In the genomic region with DNA sequence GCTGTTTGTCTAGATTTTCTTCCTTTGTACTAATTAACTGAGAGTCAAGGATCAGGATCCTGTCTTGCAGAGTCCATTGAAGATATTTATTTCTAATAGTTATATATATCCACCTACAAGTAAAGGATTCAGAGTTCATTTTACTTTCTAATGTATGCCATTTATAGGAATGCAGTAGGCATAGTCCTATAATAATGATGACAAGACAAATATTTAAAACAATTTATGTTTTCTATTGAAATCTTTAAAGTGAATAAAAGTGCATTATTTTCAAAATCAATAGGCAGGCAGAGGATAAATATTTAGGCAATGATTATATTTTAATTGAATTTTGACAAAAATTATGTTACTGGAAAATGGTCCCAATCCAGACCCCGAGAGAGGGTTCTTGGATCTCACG, we compare ENCODE assay signal across 28 cellular contexts.
"Had no signal": no experiment of that assay in that cellular context is flagged by ENCODE, and none has a peak within 500 bp of the region (broad histone marks: within the 10 kb centered on the region; RNA-seq: fewer than 3 reads in every experiment).

No MANE protein-coding gene starts in this region.

- H3K9me3 ChIP-seq: ascending aorta had no signal

- ATAC-seq: activated CD8-positive, alpha-beta memory T cell treated with anti-CD3 and anti-CD28 coated beads, Interleukin-2, amount 10 ng/mL, durations not matched to agents 7 days and 5 days; activated CD8-positive, alpha-beta T cell treated with anti-CD3 and anti-CD28 coated beads, Interleukin-2, amount 10 ng/mL, durations not matched to agents 7 days and 5 days; activated naive CD8-positive, alpha-beta T cell treated with anti-CD3 and anti-CD28 coated beads, Interleukin-2, amount 50 U/mL, for 24 hours had no signal

- H3K27ac ChIP-seq: ascending aorta, cardiac muscle cell, VCaP had no signal

- H3K36me3 ChIP-seq: ascending aorta, cardiac muscle cell had no signal

- H3K4me3 ChIP-seq: ascending aorta, cardiac muscle cell had no signal

- FAIRE-seq: bronchial epithelial cell, TTC549 had no signal

- DNase-seq: activated B cell treated with CpG ODN at 0.5 μM for 24 hours; activated CD4-positive, alpha-beta memory T cell treated with anti-CD3 and anti-CD28 coated beads, Interleukin-2, amount 10 ng/mL, durations not matched to agents 7 days and 5 days; activated CD4-positive, alpha-beta T cell treated with anti-CD3 and anti-CD28 coated beads for 4 hours; activated CD4-positive, alpha-beta T cell treated with anti-CD3 and anti-CD28 coated beads, Interleukin-2, amount 10 ng/mL, durations not matched to agents 24 days and 14 days; activated CD4-positive, alpha-beta T cell treated with anti-CD3 and anti-CD28 coated beads, Interleukin-2, amount 50 U/mL, for 48 hours; activated CD4-positive, CD25-positive, alpha-beta regulatory T cell treated with anti-CD3 and anti-CD28 coated beads, Interleukin-2, amount 50 U/mL, for 72 hours; activated CD8-positive, alpha-beta memory T cell treated with anti-CD3 and anti-CD28 coated beads for 24 hours; activated CD8-positive, alpha-beta memory T cell treated with anti-CD3 and anti-CD28 coated beads, Interleukin-2, amount 10 ng/mL, durations not matched to agents 7 days and 5 days; activated CD8-positive, alpha-beta memory T cell treated with anti-CD3 and anti-CD28 coated beads, Interleukin-2, amount 50 U/mL, for 48 hours; activated CD8-positive, alpha-beta T cell treated with anti-CD3 and anti-CD28 coated beads, Interleukin-2, amount 10 ng/mL, durations not matched to agents 7 days and 5 days; activated effector memory CD4-positive, alpha-beta T cell treated with Interleukin-2 at 50 U/mL for 16 hours; activated gamma-delta T cell; activated naive CD4-positive, alpha-beta T cell treated with Interleukin-2 at 50 U/mL for 16 hours; activated naive CD8-positive, alpha-beta T cell treated with anti-CD3 and anti-CD28 coated beads, Interleukin-2, amount 10 ng/mL, durations not matched to agents 7 days and 5 days; activated naive CD8-positive, alpha-beta T cell treated with anti-CD3 and anti-CD28 coated beads, Interleukin-2, amount 50 U/mL, for 24 hours; activated T-cell treated with anti-CD3 and anti-CD28 coated beads, Interleukin-2, amount 50 U/mL, for 24 hours; activated T-cell treated with anti-CD3 and anti-CD28 coated beads, Interleukin-2, amount 50 U/mL, for 48 hours; amygdala; caudate nucleus; cerebellar nuclear complex; T-helper 1 cell; T-helper 2 cell; T-helper 9 cell had no signal

- H3K4me1 ChIP-seq: ascending aorta had no signal

- H3K27me3 ChIP-seq: ascending aorta, cardiac muscle cell had no signal
